In the genomic region with DNA sequence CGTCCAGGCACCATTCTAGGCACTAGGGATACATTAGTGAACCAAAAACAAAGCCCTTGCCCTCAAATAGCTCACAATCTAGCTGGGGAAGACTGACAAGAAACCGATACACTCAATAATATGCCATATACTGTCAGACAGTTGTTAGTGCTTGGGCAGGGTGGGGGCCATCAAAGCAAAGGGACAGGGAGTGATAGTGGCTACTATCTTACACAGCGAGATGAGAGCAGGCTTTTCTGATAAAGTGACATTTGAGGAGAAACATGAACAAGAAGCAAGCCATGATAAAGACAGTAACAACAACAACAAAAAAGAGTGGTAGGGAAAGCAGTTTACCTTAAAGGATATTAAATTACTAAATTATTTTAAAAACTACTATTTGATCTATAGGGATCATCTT, we compare ENCODE assay signal across 1 cellular context.
TF ChIP-seq lines count a peak whose summit lies in the region.

No MANE protein-coding gene starts in this region.

TF ChIP-seq in K562, 482 proteins besides CTCF, POLR2A, EP300 and RAD21 (continued from another document):
- TF ChIP-seq MTA3 (IDR thresholded peaks at IDR 0.05; ENCODE audit: borderline replicate concordance): no peak
- TF ChIP-seq RHOXF2B (CRISPR knock-in tag; conservative IDR thresholded peaks at IDR 0.05): no peak
- TF ChIP-seq MAZ (CRISPR knock-in tag; conservative IDR thresholded peaks at IDR 0.05 in 1 of 2, IDR thresholded peaks at IDR 0.05 in 1 of 2): 0 out of 4 replicates have a peak, but pooled peaks of 1 of the 2 experiments have one; percentile 20
- no peak for TF ChIP-seq ZNF780A (CRISPR knock-in tag; IDR thresholded peaks at IDR 0.05)
- TF ChIP-seq PHB (CRISPR knock-in tag; IDR thresholded peaks at IDR 0.05): no peak
- TF ChIP-seq, protein P1, sequence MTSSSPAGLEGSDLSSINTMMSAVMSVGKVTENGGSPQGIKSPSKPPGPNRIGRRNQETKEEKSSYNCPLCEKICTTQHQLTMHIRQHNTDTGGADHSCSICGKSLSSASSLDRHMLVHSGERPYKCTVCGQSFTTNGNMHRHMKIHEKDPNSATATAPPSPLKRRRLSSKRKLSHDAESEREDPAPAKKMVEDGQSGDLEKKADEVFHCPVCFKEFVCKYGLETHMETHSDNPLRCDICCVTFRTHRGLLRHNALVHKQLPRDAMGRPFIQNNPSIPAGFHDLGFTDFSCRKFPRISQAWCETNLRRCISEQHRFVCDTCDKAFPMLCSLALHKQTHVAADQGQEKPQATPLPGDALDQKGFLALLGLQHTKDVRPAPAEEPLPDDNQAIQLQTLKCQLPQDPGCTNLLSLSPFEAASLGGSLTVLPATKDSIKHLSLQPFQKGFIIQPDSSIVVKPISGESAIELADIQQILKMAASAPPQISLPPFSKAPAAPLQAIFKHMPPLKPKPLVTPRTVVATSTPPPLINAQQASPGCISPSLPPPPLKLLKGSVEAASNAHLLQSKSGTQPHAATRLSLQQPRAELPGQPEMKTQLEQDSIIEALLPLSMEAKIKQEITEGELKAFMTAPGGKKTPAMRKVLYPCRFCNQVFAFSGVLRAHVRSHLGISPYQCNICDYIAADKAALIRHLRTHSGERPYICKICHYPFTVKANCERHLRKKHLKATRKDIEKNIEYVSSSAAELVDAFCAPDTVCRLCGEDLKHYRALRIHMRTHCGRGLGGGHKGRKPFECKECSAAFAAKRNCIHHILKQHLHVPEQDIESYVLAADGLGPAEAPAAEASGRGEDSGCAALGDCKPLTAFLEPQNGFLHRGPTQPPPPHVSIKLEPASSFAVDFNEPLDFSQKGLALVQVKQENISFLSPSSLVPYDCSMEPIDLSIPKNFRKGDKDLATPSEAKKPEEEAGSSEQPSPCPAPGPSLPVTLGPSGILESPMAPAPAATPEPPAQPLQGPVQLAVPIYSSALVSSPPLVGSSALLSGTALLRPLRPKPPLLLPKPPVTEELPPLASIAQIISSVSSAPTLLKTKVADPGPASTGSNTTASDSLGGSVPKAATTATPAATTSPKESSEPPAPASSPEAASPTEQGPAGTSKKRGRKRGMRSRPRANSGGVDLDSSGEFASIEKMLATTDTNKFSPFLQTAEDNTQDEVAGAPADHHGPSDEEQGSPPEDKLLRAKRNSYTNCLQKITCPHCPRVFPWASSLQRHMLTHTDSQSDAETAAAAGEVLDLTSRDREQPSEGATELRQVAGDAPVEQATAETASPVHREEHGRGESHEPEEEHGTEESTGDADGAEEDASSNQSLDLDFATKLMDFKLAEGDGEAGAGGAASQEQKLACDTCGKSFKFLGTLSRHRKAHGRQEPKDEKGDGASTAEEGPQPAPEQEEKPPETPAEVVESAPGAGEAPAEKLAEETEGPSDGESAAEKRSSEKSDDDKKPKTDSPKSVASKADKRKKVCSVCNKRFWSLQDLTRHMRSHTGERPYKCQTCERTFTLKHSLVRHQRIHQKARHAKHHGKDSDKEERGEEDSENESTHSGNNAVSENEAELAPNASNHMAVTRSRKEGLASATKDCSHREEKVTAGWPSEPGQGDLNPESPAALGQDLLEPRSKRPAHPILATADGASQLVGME (CRISPR knock-in tag; IDR thresholded peaks at IDR 0.05): no peak
- peak; percentile 15; the same call in 1 of the 2 replicates for TF ChIP-seq TAL1 (IDR thresholded peaks at IDR 0.05)
- TF ChIP-seq, protein P2, sequence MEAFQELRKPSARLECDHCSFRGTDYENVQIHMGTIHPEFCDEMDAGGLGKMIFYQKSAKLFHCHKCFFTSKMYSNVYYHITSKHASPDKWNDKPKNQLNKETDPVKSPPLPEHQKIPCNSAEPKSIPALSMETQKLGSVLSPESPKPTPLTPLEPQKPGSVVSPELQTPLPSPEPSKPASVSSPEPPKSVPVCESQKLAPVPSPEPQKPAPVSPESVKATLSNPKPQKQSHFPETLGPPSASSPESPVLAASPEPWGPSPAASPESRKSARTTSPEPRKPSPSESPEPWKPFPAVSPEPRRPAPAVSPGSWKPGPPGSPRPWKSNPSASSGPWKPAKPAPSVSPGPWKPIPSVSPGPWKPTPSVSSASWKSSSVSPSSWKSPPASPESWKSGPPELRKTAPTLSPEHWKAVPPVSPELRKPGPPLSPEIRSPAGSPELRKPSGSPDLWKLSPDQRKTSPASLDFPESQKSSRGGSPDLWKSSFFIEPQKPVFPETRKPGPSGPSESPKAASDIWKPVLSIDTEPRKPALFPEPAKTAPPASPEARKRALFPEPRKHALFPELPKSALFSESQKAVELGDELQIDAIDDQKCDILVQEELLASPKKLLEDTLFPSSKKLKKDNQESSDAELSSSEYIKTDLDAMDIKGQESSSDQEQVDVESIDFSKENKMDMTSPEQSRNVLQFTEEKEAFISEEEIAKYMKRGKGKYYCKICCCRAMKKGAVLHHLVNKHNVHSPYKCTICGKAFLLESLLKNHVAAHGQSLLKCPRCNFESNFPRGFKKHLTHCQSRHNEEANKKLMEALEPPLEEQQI (IDR thresholded peaks at IDR 0.05): 0 out of 2 replicates have a peak, but pooled peaks have one; percentile 22
- TF ChIP-seq NR4A1 (CRISPR knock-in tag; IDR thresholded peaks at IDR 0.05): no peak
- no peak for TF ChIP-seq NR4A1 (tag; IDR thresholded peaks at IDR 0.05)
- TF ChIP-seq YBX1 (IDR thresholded peaks at IDR 0.05): no peak
- no peak for TF ChIP-seq KLF10 (CRISPR knock-in tag; IDR thresholded peaks at IDR 0.05)
- TF ChIP-seq TAF1 (IDR thresholded peaks at IDR 0.05; ENCODE audit: control insufficient read depth, extremely low read depth, insufficient read depth, low read length, severe bottlenecking): no peak
- TF ChIP-seq ZNF695 (CRISPR knock-in tag; IDR thresholded peaks at IDR 0.05): no peak
- TF ChIP-seq, protein P3, sequence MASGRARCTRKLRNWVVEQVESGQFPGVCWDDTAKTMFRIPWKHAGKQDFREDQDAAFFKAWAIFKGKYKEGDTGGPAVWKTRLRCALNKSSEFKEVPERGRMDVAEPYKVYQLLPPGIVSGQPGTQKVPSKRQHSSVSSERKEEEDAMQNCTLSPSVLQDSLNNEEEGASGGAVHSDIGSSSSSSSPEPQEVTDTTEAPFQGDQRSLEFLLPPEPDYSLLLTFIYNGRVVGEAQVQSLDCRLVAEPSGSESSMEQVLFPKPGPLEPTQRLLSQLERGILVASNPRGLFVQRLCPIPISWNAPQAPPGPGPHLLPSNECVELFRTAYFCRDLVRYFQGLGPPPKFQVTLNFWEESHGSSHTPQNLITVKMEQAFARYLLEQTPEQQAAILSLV (tag; IDR thresholded peaks at IDR 0.05): no peak
- no peak for TF ChIP-seq EZH2 (IDR thresholded peaks at IDR 0.05; ENCODE audit: borderline replicate concordance, low read depth, low read length)
- peak; percentile 62 for TF ChIP-seq CBFA2T3 (IDR thresholded peaks at IDR 0.05)
- TF ChIP-seq SOX6 (IDR thresholded peaks at IDR 0.05): 0 out of 2 replicates have a peak, but pooled peaks have one; percentile 10
- no peak for TF ChIP-seq ILK (tag; IDR thresholded peaks at IDR 0.05; ENCODE audit: borderline replicate concordance, low read depth)
- 0 out of 2 replicates have a peak, but pooled peaks have one; percentile 21 for TF ChIP-seq CBFA2T2 (conservative IDR thresholded peaks at IDR 0.05)
- no peak for TF ChIP-seq MYC (IDR thresholded peaks at IDR 0.05; ENCODE audit: low read depth, low read length)
- no peak for TF ChIP-seq MYC (CRISPR knock-in tag; IDR thresholded peaks at IDR 0.05; ENCODE audit: borderline replicate concordance, low read depth)
- TF ChIP-seq ZNF583 (CRISPR knock-in tag; IDR thresholded peaks at IDR 0.05): no peak
- TF ChIP-seq CHD2 (IDR thresholded peaks at IDR 0.05; ENCODE audit: low read depth, low read length): no peak
- TF ChIP-seq DPF2 (IDR thresholded peaks at IDR 0.05): peak; percentile 49; the same call in 1 of the 2 replicates
- TF ChIP-seq SRF (CRISPR knock-in tag; IDR thresholded peaks at IDR 0.05): no peak
- TF ChIP-seq BRD9 (IDR thresholded peaks at IDR 0.05; ENCODE audit: low read depth, partially characterized antibody): no peak
- TF ChIP-seq GATAD2B (IDR thresholded peaks at IDR 0.05; ENCODE audit: borderline replicate concordance): no peak
- TF ChIP-seq ZNF561 (CRISPR knock-in tag; conservative IDR thresholded peaks at IDR 0.05): no peak
- no peak for TF ChIP-seq PHF21A (IDR thresholded peaks at IDR 0.05; ENCODE audit: borderline replicate concordance, low read depth)
- TF ChIP-seq, protein P4, sequence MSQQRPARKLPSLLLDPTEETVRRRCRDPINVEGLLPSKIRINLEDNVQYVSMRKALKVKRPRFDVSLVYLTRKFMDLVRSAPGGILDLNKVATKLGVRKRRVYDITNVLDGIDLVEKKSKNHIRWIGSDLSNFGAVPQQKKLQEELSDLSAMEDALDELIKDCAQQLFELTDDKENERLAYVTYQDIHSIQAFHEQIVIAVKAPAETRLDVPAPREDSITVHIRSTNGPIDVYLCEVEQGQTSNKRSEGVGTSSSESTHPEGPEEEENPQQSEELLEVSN (IDR thresholded peaks at IDR 0.05; ENCODE audit: borderline replicate concordance in 1 of 2, extremely low read depth in 1 of 2, insufficient read depth in 1 of 2, insufficient read length in 1 of 2, low read depth in 1 of 2, low read length in 1 of 2, poor library complexity in 1 of 2, severe bottlenecking in 1 of 2): no peak
- TF ChIP-seq CBX8 (IDR thresholded peaks at IDR 0.05; ENCODE audit: borderline replicate concordance, extremely low read depth, low read depth, low read length, poor library complexity, severe bottlenecking): no peak
- TF ChIP-seq, protein P5, sequence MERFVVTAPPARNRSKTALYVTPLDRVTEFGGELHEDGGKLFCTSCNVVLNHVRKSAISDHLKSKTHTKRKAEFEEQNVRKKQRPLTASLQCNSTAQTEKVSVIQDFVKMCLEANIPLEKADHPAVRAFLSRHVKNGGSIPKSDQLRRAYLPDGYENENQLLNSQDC (CRISPR knock-in tag; IDR thresholded peaks at IDR 0.05): no peak
- TF ChIP-seq POLR3A (IDR thresholded peaks at IDR 0.05; ENCODE audit: borderline replicate concordance, extremely low read depth, insufficient read depth, insufficient read length): no peak
- peak; percentile 34 for TF ChIP-seq MEIS2 (IDR thresholded peaks at IDR 0.05; ENCODE audit: partially characterized antibody)
- TF ChIP-seq, protein P6, sequence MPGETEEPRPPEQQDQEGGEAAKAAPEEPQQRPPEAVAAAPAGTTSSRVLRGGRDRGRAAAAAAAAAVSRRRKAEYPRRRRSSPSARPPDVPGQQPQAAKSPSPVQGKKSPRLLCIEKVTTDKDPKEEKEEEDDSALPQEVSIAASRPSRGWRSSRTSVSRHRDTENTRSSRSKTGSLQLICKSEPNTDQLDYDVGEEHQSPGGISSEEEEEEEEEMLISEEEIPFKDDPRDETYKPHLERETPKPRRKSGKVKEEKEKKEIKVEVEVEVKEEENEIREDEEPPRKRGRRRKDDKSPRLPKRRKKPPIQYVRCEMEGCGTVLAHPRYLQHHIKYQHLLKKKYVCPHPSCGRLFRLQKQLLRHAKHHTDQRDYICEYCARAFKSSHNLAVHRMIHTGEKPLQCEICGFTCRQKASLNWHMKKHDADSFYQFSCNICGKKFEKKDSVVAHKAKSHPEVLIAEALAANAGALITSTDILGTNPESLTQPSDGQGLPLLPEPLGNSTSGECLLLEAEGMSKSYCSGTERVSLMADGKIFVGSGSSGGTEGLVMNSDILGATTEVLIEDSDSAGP (CRISPR knock-in tag; IDR thresholded peaks at IDR 0.05): no peak
- TF ChIP-seq ZNF431 (CRISPR knock-in tag; IDR thresholded peaks at IDR 0.05): no peak
- no peak for TF ChIP-seq KAT8 (IDR thresholded peaks at IDR 0.05; ENCODE audit: low read depth)
